ENCODE assay signal across 8 cellular contexts in genomic region chrX:48897621-48898306, GRCh38. TPM values are rescaled to one million over a fixed set of nuclear protein-coding genes. Genes with fewer than 3 reads are reported as not detected.
DNase-seq lines count a peak whose midpoint lies in the region; ATAC-seq and TF ChIP-seq lines count a peak whose summit lies in the region.

Gene PQBP1 (plus strand): TSS chrX:48897930. CDS start chrX:48898510, 580 bp downstream.
Gene TIMM17B (minus strand): TSS chrX:48897768. CDS start chrX:48897749, 19 bp downstream.

- CTCF ChIA-PET in activated B cell treated with CpG ODN at 0.5 μM for 24 hours (lab: Charles Lee): interaction anchor here (0.9 to 1.3 kb wide), 2 partner anchors 40 to 258 kb away, joined by 3 to 8 read pairs; no protein-coding TSS in a partner anchor

- H3K27me3 ChIP-seq in spleen (replicated peaks in 1 of 7): no peaks in the 10 kb centered on the region

- H3K27ac Mint-ChIP-seq in activated B cell treated with CpG ODN at 0.5 μM for 24 hours: peak within 1 kb of the TSS; percentile 97

- H3K4me1 ChIP-seq in spleen: peaks cover 2 to 40% (median 22%) of the 10 kb centered on the region in 6 donors

- H3K4me3 Mint-ChIP-seq in activated B cell treated with CpG ODN at 0.5 μM for 24 hours: peak within 1 kb of the TSS; percentile 94

- peak within 1 kb of the TSS; percentile 47 to 81 (median 54) for H3K4me3 ChIP-seq in spleen

- H3K9me3 Mint-ChIP-seq in activated B cell treated with CpG ODN at 0.5 μM for 24 hours: no peaks in the 10 kb centered on the region

- peaks cover 29% of the 10 kb centered on the region for H3K4me1 Mint-ChIP-seq in activated B cell treated with CpG ODN at 0.5 μM for 24 hours

- H3K27me3 Mint-ChIP-seq in activated B cell treated with CpG ODN at 0.5 μM for 24 hours: no peaks in the 10 kb centered on the region

- peaks cover 0 to 62% (median 25%) of the 10 kb centered on the region in 6 donors for H3K36me3 ChIP-seq in spleen

- TF ChIP-seq CTCF in activated B cell treated with CpG ODN at 0.5 μM for 24 hours (IDR thresholded peaks at IDR 0.05) (no peak), spleen (IDR thresholded peaks at IDR 0.05 in 8 of 11, conservative IDR thresholded peaks at IDR 0.05 in 3 of 11) (peak in 1 of 11 experiments; percentile 15)

- ATAC-seq in HG03196 (IDR thresholded peaks at IDR 0.05; ENCODE audit: unreplicated experiment): peak; percentile 88
- ATAC-seq in activated B cell treated with CpG ODN at 0.5 μM for 24 hours (ENCODE audit: low read depth): peak; percentile 86

- 0 to 53% (median 1%) methylated on average over 19 to 49 of the region's 49 CpGs for WGBS in spleen, 5 donors

- H3K9me3 ChIP-seq in spleen: peaks cover 0 to 7% (median 0%) of the 10 kb centered on the region in 8 donors

- H3K36me3 Mint-ChIP-seq in activated B cell treated with CpG ODN at 0.5 μM for 24 hours (ENCODE audit: low read depth): peaks cover 46% of the 10 kb centered on the region

- POLR2A ChIA-PET in activated B cell treated with CpG ODN at 0.5 μM for 24 hours (lab: Charles Lee): interaction anchor here (0.6 to 3.7 kb wide), 22 partner anchors 10 to 1680 kb away, joined by 3 to 65 read pairs (median 6); partner anchors contain the start of genes CDK16, GRIPAP1, HDAC6 and OTUD5

- TF ChIP-seq POLR2A in GM18951 (IDR thresholded peaks at IDR 0.05; ENCODE audit: extremely low read depth, insufficient read depth, insufficient read length): peak; percentile 80
- TF ChIP-seq POLR2A in spleen (IDR thresholded peaks at IDR 0.05): peak in 1 of 3 donors; percentile 37

- intact Hi-C loops in activated B cell treated with CpG ODN at 0.5 μM for 24 hours (cut with micrococcal nuclease) (loop anchor here (1.0 to 2.0 kb wide), 8 partner anchors 14 to 161 kb away; partner anchors contain the start of genes GRIPAP1, PIM2, SLC35A2 and TFE3), spleen (cut with DNase I; ENCODE audit: low total_unique reads) (loop anchor here (10.0 kb wide), 2 partner anchors 47 to 93 kb away; partner anchors contain the start of gene HDAC6)

- in situ Hi-C loops in GM18951 (cut with MboI; ENCODE audit: low sequenced_read_pairs, unreplicated experiment): no loop called here

- peak within 1 kb of the TSS; percentile 92 to 98 (median 96) for H3K27ac ChIP-seq in spleen

- peak; percentile 89 for DNase-seq in AG08395 (ENCODE audit: low spot score)
- DNase-seq in NCI-H345 (lab: John Stamatoyannopoulos, UW): peak; percentile 97
- peak; percentile 73 for DNase-seq in activated B cell treated with CpG ODN at 0.5 μM for 24 hours
- peak; percentile 90 for DNase-seq in central memory CD4-positive, alpha-beta T cell
- DNase-seq in inferior parietal cortex (ENCODE audit: extremely low spot score): peak; percentile 94
- peak; percentile 95 for DNase-seq in spleen

RNA-seq across cellular contexts. Expression of gene PQBP1, which starts in this region (rescaled TPM):
- total RNA-seq in activated B cell treated with CpG ODN at 0.5 μM for 24 hours: 81.6 and 91.5 TPM in 2 replicates
- 10 to 100 TPM; 53.5 to 73.6 (median 68.6) TPM for total RNA-seq in spleen
- polyA plus RNA-seq in spleen: 10 to 100 TPM; 83.8 to 97.3 (median 92.9) TPM

RNA-seq across cellular contexts. Expression of gene TIMM17B, which starts in this region (rescaled TPM):
- 47.8 and 52.6 TPM in 2 replicates for total RNA-seq in activated B cell treated with CpG ODN at 0.5 μM for 24 hours
- total RNA-seq in spleen: 10 to 100 TPM; 29.3 to 50.0 (median 38.2) TPM
- polyA plus RNA-seq in spleen: 10 to 100 TPM; 54.9 to 68.8 (median 59.1) TPM

Comparison
In these comparisons a context has a peak if more than half of its experiments do, and no peak if none do; other contexts are left out.
1. Peak in every context shown above with its lines: DNase-seq, ATAC-seq, H3K4me3 ChIP-seq and H3K27ac ChIP-seq.